1 cellular context compared by ENCODE assay signal in the genomic region with DNA sequence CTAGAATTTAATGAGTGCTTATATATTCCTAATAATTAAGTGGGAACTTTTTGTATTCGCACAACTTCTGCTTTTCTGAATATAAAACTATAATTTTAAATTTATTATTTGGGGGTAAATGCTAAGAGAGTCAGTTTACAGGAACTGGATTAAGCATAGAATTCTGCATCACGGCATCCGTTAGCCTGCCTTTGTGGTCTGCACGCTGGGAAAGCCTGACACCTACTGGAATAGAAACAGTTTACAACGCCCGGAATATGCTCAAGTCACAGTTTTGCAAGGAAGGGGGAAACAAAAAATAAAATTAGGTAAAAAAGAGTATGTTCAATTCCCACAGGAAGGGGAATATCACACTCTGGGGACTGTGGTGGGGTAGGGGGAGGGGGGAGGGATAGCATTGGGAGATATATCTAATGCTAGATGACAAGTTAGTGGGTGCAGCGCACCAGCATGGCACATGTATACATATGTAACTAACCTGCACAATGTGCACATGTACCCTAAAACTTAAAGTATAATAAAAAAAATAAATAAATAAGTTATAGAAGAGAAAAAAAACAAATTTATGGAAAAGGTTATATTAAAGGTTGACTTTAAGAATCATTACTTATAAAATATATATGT.
TF ChIP-seq lines count a peak whose summit lies in the region.

No MANE protein-coding gene starts in this region.

TF ChIP-seq in K562, 482 proteins besides CTCF, POLR2A, EP300 and RAD21:
- TF ChIP-seq, protein P1, sequence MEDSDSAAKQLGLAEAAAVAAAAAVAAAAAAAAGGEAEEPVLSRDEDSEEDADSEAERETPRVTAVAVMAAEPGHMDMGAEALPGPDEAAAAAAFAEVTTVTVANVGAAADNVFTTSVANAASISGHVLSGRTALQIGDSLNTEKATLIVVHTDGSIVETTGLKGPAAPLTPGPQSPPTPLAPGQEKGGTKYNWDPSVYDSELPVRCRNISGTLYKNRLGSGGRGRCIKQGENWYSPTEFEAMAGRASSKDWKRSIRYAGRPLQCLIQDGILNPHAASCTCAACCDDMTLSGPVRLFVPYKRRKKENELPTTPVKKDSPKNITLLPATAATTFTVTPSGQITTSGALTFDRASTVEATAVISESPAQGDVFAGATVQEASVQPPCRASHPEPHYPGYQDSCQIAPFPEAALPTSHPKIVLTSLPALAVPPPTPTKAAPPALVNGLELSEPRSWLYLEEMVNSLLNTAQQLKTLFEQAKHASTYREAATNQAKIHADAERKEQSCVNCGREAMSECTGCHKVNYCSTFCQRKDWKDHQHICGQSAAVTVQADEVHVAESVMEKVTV (CRISPR knock-in tag; IDR thresholded peaks at IDR 0.05) = 0 out of 2 replicates have a peak, but pooled peaks have one; percentile 10
